In the genomic region with DNA sequence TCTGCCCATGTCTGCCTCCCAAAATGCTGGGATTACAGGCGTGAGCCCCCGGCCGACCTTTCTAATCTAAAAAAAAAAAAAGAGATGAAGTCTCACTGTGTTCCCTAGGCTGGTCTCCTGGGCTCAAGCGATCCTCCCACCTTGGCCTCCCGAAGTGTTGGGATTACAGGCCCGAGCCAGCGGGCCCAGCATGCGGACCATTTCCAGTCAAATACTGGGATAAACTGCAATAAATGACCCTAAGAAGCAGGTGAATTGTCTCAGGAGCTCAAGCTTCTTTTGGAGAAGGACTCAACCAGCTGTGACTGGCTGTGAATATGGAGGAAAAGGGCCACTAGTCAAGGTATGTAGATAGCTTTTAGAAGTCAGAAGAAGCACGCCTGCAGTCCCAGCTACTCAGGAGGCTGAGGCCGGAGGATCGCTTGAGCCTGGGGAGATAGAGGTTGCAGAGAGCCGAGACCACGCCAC, we compare ENCODE assay signal across 8 cellular contexts. TPM values are rescaled to one million over a fixed set of nuclear protein-coding genes. Genes with fewer than 3 reads are reported as not detected.
DNase-seq lines count a peak whose midpoint lies in the region; ATAC-seq, FAIRE-seq and TF ChIP-seq lines count a peak whose summit lies in the region.

No MANE protein-coding gene starts in this region.

- peak overlapping the region; percentile 45 for H3K4me3 ChIP-seq in HEK293 (ENCODE audit: low read depth, low read length)
- peak overlapping the region; percentile 31 to 54 for H3K4me3 ChIP-seq in small intestine (ENCODE audit: low read depth in 1 of 2, low read length in 2 of 2)

- TF ChIP-seq CTCF in HEK293 (tag by site-specific recombination; IDR thresholded peaks at IDR 0.05): no peak
- no peak for TF ChIP-seq CTCF in foreskin keratinocyte (conservative IDR thresholded peaks at IDR 0.05)

- no peak for FAIRE-seq in small intestine (lab: Jason Lieb, UNC)

- H3K27me3 ChIP-seq in foreskin keratinocyte (no peaks in the 10 kb centered on the region), small intestine (ENCODE audit: control insufficient read depth in 2 of 2, insufficient read depth in 2 of 2, low read length in 2 of 2) (no peaks in the 10 kb centered on the region)

- H3K4me1 ChIP-seq in HEK293 (ENCODE audit: control insufficient read depth, insufficient read depth, low read length) (peaks cover 5% of the 10 kb centered on the region; the same call in 1 of the 2 replicates), foreskin keratinocyte (peaks cover 4% of the 10 kb centered on the region), small intestine (ENCODE audit: control insufficient read depth in 2 of 2, insufficient read depth in 1 of 2, low read depth in 1 of 2, low read length in 1 of 2) (peaks cover 0 to 2% of the 10 kb centered on the region in 2 donors)

- peaks cover 29 to 51% (median 32%) of the 10 kb centered on the region in 3 donors for H3K4me1 Mint-ChIP-seq in T-cell

- H3K36me3 ChIP-seq in HEK293 (ENCODE audit: control insufficient read depth in 2 of 2, insufficient read depth in 1 of 2, low read length in 2 of 2) (no peaks in the 10 kb centered on the region), small intestine (ENCODE audit: control insufficient read depth in 2 of 2, insufficient read depth in 2 of 2, low read length in 2 of 2) (no peaks in the 10 kb centered on the region)

- H3K27ac Mint-ChIP-seq in T-cell: peak overlapping the region; percentile 94

- CTCF ChIA-PET in HEK293 (lab: Yijun Ruan, JAX): interaction anchor here (0.6 to 4.2 kb wide), 16 partner anchors 11 to 1833 kb away, joined by 3 to 28 read pairs (median 4); no protein-coding TSS in a partner anchor
- CTCF ChIA-PET in T-cell (lab: Charles Lee): interaction anchor here (0.5 to 12.6 kb wide), 20 partner anchors 9 to 250 kb away, joined by 3 to 253 read pairs (median 5); a partner anchor contains a TSS

- peak overlapping the region; percentile 88 to 90 (median 89) for H3K4me3 Mint-ChIP-seq in T-cell

- peak in 2 of 34 experiments; percentile 10 to 13 for DNase-seq in T-cell
- DNase-seq in foreskin keratinocyte: no peak
- no peak for DNase-seq in small intestine
- no peak for DNase-seq in NCI-H2081 (lab: John Stamatoyannopoulos, UW)
- no peak for DNase-seq in NCI-H128 (lab: John Stamatoyannopoulos, UW; ENCODE audit: unreplicated experiment)
- no peak for DNase-seq in amygdala (lab: John Stamatoyannopoulos, UW)

- H3K9me3 Mint-ChIP-seq in T-cell: no peaks in the 10 kb centered on the region

- 61 to 65% (median 65%) methylated on average over 11 to 13 of the region's 13 CpGs for WGBS in small intestine, 3 donors

- peak overlapping the region; percentile 65; the same call in 1 of the 2 replicates for H3K27ac ChIP-seq in HEK293 (ENCODE audit: extremely low read depth, low read depth, low read length)
- no peak overlapping the region for H3K27ac ChIP-seq in foreskin keratinocyte
- H3K27ac ChIP-seq in small intestine (ENCODE audit: low read depth in 1 of 2, low read length in 1 of 2): peak overlapping the region; percentile 60 to 96

- peak in 3 of 4 experiments; percentile 0 to 2 (median 0) for ATAC-seq in T-cell (replicated peaks in 1 of 4)
- peak; percentile 1 for ATAC-seq in foreskin keratinocyte
- no peak for ATAC-seq in activated CD4-positive, CD25-positive, alpha-beta regulatory T cell treated with anti-CD3 and anti-CD28 coated beads, Interleukin-2, amount 50 U/mL, for 24 hours

- H3K27me3 Mint-ChIP-seq in T-cell: no peaks in the 10 kb centered on the region

- POLR2A ChIA-PET in HEK293 (lab: Yijun Ruan, JAX): interaction anchor here (0.5 to 3.6 kb wide), 13 partner anchors 9 to 467 kb away, joined by 3 to 47 read pairs (median 4); a partner anchor contains a TSS
- POLR2A ChIA-PET in T-cell (lab: Charles Lee): interaction anchor here (0.6 to 6.4 kb wide), 13 partner anchors 24 to 274 kb away, joined by 3 to 261 read pairs (median 4); no protein-coding TSS in a partner anchor

- no peaks in the 10 kb centered on the region for H3K36me3 Mint-ChIP-seq in T-cell

- H3K9me3 ChIP-seq in HEK293 (ENCODE audit: control insufficient read depth, insufficient read depth, low read depth, low read length) (no peaks in the 10 kb centered on the region), small intestine (ENCODE audit: control insufficient read depth, low read depth) (no peaks in the 10 kb centered on the region)

TF ChIP-seq in HEK293, 187 proteins besides CTCF, POLR2A, EP300 and RAD21:
- TF ChIP-seq ZNF394 (tag by site-specific recombination; IDR thresholded peaks at IDR 0.05; ENCODE audit: borderline replicate concordance) (peak; percentile 12; the same call in 1 of the 2 replicates), ZNF623 (tag by site-specific recombination; IDR thresholded peaks at IDR 0.05) (no peak), ZNF112 (tag by site-specific recombination; IDR thresholded peaks at IDR 0.05) (no peak), ZBTB48 (tag by site-specific recombination; IDR thresholded peaks at IDR 0.05) (no peak), ZNF121 (tag by site-specific recombination; IDR thresholded peaks at IDR 0.05) (peak; percentile 9; the same call in 1 of the 2 replicates), ZNF292 (tag by site-specific recombination; IDR thresholded peaks at IDR 0.05; ENCODE audit: borderline replicate concordance, low read depth) (0 out of 2 replicates have a peak, but pooled peaks have one; percentile 13), ZSCAN30 (tag by site-specific recombination; IDR thresholded peaks at IDR 0.05) (peak; percentile 7; the same call in 1 of the 2 replicates), KLF7 (tag by site-specific recombination; IDR thresholded peaks at IDR 0.05; ENCODE audit: borderline replicate concordance) (no peak)

RNA-seq across cellular contexts. Expression of a gene that starts 0.6 kb away (rescaled TPM):
- total RNA-seq in T-cell (10 to 100 TPM; 20.6 to 57.2 (median 26.0) TPM), foreskin keratinocyte (17.4 and 18.0 TPM in 2 replicates)
- polyA plus RNA-seq in foreskin keratinocyte (14.0 and 17.9 TPM in 2 replicates), small intestine (10 to 100 TPM; 13.2 to 27.6 (median 24.3) TPM)

RNA-seq across cellular contexts. Expression of a gene that starts 36.0 kb away (rescaled TPM):
- total RNA-seq in T-cell (10 to 100 TPM; 29.5 to 35.6 (median 31.2) TPM), foreskin keratinocyte (38.7 and 43.1 TPM in 2 replicates)
- polyA plus RNA-seq in foreskin keratinocyte (12.7 and 15.5 TPM in 2 replicates), small intestine (10 to 100 TPM in 2 of 3 donors, 1 to 10 TPM in 1; 9.2 to 13.3 (median 12.1) TPM)

Comparison
In these comparisons a context has a peak if more than half of its experiments do, and no peak if none do; other contexts are left out.
1. ATAC-seq: peak in T-cell (3 of 4) and foreskin keratinocyte (single experiment); none in activated CD4-positive, CD25-positive, alpha-beta regulatory T cell treated with anti-CD3 and anti-CD28 coated beads, Interleukin-2, amount 50 U/mL, for 24 hours (0 of 2).